ENCODE assay signal across 1 cellular context in genomic region chr1:201506573-201507567, GRCh38.
A peak's percentile ranks its signal among the peaks of the same experiment; 100 is the strongest.
TF ChIP-seq lines count a peak whose summit lies in the region.

CSRP1 (minus strand) TSS chr1:201507123; CDS start chr1:201496303, 10,820 bp downstream.

TF ChIP-seq in HepG2, 621 proteins besides CTCF, POLR2A, EP300 and RAD21 (continued from another document and continues in another):
- TF ChIP-seq ZXDC (CRISPR knock-in tag; IDR thresholded peaks at IDR 0.05), result peak; percentile 86; the same call in 1 of the 2 replicates
- peak; percentile 26; the same call in 1 of the 2 replicates for TF ChIP-seq BORCS8-MEF2B (CRISPR knock-in tag; IDR thresholded peaks at IDR 0.05)
- peak; percentile 33; the same call in 1 of the 2 replicates for TF ChIP-seq SPEN (CRISPR knock-in tag; IDR thresholded peaks at IDR 0.05; ENCODE audit: low read depth)
- peak; percentile 75; the same call in 1 of the 2 replicates for TF ChIP-seq HES4 (CRISPR knock-in tag; IDR thresholded peaks at IDR 0.05; ENCODE audit: borderline replicate concordance)
- peak; percentile 81; the same call in 1 of the 2 replicates for TF ChIP-seq MXD1 (CRISPR knock-in tag; IDR thresholded peaks at IDR 0.05)
- TF ChIP-seq KDM5B (CRISPR knock-in tag; IDR thresholded peaks at IDR 0.05; ENCODE audit: borderline replicate concordance), result peak; percentile 67; the same call in 1 of the 2 replicates
- 0 out of 2 replicates have a peak, but pooled peaks have one; percentile 46 for TF ChIP-seq ATF7-NPFF (CRISPR knock-in tag; IDR thresholded peaks at IDR 0.05; ENCODE audit: low read depth)
- TF ChIP-seq BRF2 (CRISPR knock-in tag; IDR thresholded peaks at IDR 0.05), result 0 out of 2 replicates have a peak, but pooled peaks have one; percentile 24
- TF ChIP-seq RBFOX2 (IDR thresholded peaks at IDR 0.05; ENCODE audit: low read depth, low read length), result peak; percentile 88
- no peak for TF ChIP-seq CC2D1A (CRISPR knock-in tag; IDR thresholded peaks at IDR 0.05)
- TF ChIP-seq NR2F6 (IDR thresholded peaks at IDR 0.05), result 0 out of 2 replicates have a peak, but pooled peaks have one; percentile 27
- no peak; the same call in 1 of the 2 replicates for TF ChIP-seq NR2F6 (CRISPR knock-in tag; IDR thresholded peaks at IDR 0.05)
- TF ChIP-seq ZNF547 (CRISPR knock-in tag; IDR thresholded peaks at IDR 0.05), result no peak
- peak; percentile 88 for TF ChIP-seq HNRNPL (IDR thresholded peaks at IDR 0.05; ENCODE audit: low read depth, low read length)
- 0 out of 2 replicates have a peak, but pooled peaks have one; percentile 29 for TF ChIP-seq BHLHE40 (IDR thresholded peaks at IDR 0.05; ENCODE audit: low read length)
- TF ChIP-seq ZBTB7B (CRISPR knock-in tag; IDR thresholded peaks at IDR 0.05), result 0 out of 2 replicates have a peak, but pooled peaks have one; percentile 16
- no peak for TF ChIP-seq SOX13 (IDR thresholded peaks at IDR 0.05)
- 0 out of 4 replicates have a peak, but pooled peaks of 1 of the 2 experiments have one; percentile 12 for TF ChIP-seq SOX13 (CRISPR knock-in tag; conservative IDR thresholded peaks at IDR 0.05 in 1 of 2, IDR thresholded peaks at IDR 0.05 in 1 of 2)
- TF ChIP-seq MIER2 (CRISPR knock-in tag; IDR thresholded peaks at IDR 0.05), result no peak
- TF ChIP-seq ZNF576 (CRISPR knock-in tag; IDR thresholded peaks at IDR 0.05), result 0 out of 2 replicates have a peak, but pooled peaks have one; percentile 50
- no peak for TF ChIP-seq KLF13 (CRISPR knock-in tag; IDR thresholded peaks at IDR 0.05)
- TF ChIP-seq, protein P1, sequence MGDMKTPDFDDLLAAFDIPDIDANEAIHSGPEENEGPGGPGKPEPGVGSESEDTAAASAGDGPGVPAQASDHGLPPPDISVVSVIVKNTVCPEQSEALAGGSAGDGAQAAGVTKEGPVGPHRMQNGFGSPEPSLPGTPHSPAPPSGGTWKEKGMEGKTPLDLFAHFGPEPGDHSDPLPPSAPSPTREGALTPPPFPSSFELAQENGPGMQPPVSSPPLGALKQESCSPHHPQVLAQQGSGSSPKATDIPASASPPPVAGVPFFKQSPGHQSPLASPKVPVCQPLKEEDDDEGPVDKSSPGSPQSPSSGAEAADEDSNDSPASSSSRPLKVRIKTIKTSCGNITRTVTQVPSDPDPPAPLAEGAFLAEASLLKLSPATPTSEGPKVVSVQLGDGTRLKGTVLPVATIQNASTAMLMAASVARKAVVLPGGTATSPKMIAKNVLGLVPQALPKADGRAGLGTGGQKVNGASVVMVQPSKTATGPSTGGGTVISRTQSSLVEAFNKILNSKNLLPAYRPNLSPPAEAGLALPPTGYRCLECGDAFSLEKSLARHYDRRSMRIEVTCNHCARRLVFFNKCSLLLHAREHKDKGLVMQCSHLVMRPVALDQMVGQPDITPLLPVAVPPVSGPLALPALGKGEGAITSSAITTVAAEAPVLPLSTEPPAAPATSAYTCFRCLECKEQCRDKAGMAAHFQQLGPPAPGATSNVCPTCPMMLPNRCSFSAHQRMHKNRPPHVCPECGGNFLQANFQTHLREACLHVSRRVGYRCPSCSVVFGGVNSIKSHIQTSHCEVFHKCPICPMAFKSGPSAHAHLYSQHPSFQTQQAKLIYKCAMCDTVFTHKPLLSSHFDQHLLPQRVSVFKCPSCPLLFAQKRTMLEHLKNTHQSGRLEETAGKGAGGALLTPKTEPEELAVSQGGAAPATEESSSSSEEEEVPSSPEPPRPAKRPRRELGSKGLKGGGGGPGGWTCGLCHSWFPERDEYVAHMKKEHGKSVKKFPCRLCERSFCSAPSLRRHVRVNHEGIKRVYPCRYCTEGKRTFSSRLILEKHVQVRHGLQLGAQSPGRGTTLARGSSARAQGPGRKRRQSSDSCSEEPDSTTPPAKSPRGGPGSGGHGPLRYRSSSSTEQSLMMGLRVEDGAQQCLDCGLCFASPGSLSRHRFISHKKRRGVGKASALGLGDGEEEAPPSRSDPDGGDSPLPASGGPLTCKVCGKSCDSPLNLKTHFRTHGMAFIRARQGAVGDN (CRISPR knock-in tag; IDR thresholded peaks at IDR 0.05), result peak; percentile 93
- TF ChIP-seq ZNF160 (CRISPR knock-in tag; IDR thresholded peaks at IDR 0.05), result no peak
- TF ChIP-seq ZNF883 (CRISPR knock-in tag; IDR thresholded peaks at IDR 0.05; ENCODE audit: not compliant biosample characterization), result no peak
- TF ChIP-seq TAF15 (IDR thresholded peaks at IDR 0.05; ENCODE audit: low read depth, low read length, poor library complexity, severe bottlenecking), result no peak
- no peak for TF ChIP-seq DNMT3B (CRISPR knock-in tag; conservative IDR thresholded peaks at IDR 0.05)
- TF ChIP-seq YEATS4 (CRISPR knock-in tag; IDR thresholded peaks at IDR 0.05; ENCODE audit: borderline replicate concordance), result peak; percentile 51; the same call in 1 of the 2 replicates
- TF ChIP-seq SALL1 (CRISPR knock-in tag; IDR thresholded peaks at IDR 0.05), result peak; percentile 69
- TF ChIP-seq ZFX (CRISPR knock-in tag; IDR thresholded peaks at IDR 0.05; ENCODE audit: low read depth), result peak; percentile 57
- no peak for TF ChIP-seq ZNF703 (CRISPR knock-in tag; IDR thresholded peaks at IDR 0.05; ENCODE audit: borderline replicate concordance)
- TF ChIP-seq NFKBIZ (CRISPR knock-in tag; IDR thresholded peaks at IDR 0.05), result no peak
- no peak; the same call in 1 of the 2 replicates for TF ChIP-seq ZNF772 (CRISPR knock-in tag; IDR thresholded peaks at IDR 0.05)
- TF ChIP-seq, protein P2, sequence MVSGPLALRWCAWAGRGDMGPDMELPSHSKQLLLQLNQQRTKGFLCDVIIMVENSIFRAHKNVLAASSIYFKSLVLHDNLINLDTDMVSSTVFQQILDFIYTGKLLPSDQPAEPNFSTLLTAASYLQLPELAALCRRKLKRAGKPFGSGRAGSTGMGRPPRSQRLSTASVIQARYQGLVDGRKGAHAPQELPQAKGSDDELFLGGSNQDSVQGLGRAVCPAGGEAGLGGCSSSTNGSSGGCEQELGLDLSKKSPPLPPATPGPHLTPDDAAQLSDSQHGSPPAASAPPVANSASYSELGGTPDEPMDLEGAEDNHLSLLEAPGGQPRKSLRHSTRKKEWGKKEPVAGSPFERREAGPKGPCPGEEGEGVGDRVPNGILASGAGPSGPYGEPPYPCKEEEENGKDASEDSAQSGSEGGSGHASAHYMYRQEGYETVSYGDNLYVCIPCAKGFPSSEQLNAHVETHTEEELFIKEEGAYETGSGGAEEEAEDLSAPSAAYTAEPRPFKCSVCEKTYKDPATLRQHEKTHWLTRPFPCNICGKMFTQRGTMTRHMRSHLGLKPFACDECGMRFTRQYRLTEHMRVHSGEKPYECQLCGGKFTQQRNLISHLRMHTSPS (CRISPR knock-in tag; IDR thresholded peaks at IDR 0.05; ENCODE audit: low read depth), result peak; percentile 68
- peak; percentile 93 for TF ChIP-seq ZBTB42 (CRISPR knock-in tag; IDR thresholded peaks at IDR 0.05)
- TF ChIP-seq SP2 (CRISPR knock-in tag; IDR thresholded peaks at IDR 0.05), result peak; percentile 36; the same call in 1 of the 2 replicates
- TF ChIP-seq, protein P3, sequence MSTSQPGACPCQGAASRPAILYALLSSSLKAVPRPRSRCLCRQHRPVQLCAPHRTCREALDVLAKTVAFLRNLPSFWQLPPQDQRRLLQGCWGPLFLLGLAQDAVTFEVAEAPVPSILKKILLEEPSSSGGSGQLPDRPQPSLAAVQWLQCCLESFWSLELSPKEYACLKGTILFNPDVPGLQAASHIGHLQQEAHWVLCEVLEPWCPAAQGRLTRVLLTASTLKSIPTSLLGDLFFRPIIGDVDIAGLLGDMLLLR (CRISPR knock-in tag; IDR thresholded peaks at IDR 0.05), result 0 out of 2 replicates have a peak, but pooled peaks have one; percentile 66
- peak; percentile 52; the same call in 1 of the 2 replicates for TF ChIP-seq KMT2B (CRISPR knock-in tag; IDR thresholded peaks at IDR 0.05)
- no peak for TF ChIP-seq MTA3 (CRISPR knock-in tag; IDR thresholded peaks at IDR 0.05)
- TF ChIP-seq GFI1 (CRISPR knock-in tag; IDR thresholded peaks at IDR 0.05; ENCODE audit: borderline replicate concordance), result peak; percentile 62; the same call in 1 of the 2 replicates
- TF ChIP-seq ZNF782 (CRISPR knock-in tag; IDR thresholded peaks at IDR 0.05; ENCODE audit: borderline replicate concordance), result peak; percentile 34; the same call in 1 of the 2 replicates
- no peak for TF ChIP-seq ATRX (CRISPR knock-in tag; IDR thresholded peaks at IDR 0.05; ENCODE audit: borderline replicate concordance)
- no peak for TF ChIP-seq SNRNP70 (IDR thresholded peaks at IDR 0.05; ENCODE audit: low read depth, low read length)
- 0 out of 2 replicates have a peak, but pooled peaks have one; percentile 40 for TF ChIP-seq ZNF749 (CRISPR knock-in tag; IDR thresholded peaks at IDR 0.05; ENCODE audit: borderline replicate concordance)
- peak; percentile 82; the same call in 1 of the 2 replicates for TF ChIP-seq MTA1 (CRISPR knock-in tag; IDR thresholded peaks at IDR 0.05; ENCODE audit: borderline replicate concordance)
- TF ChIP-seq, protein P4, sequence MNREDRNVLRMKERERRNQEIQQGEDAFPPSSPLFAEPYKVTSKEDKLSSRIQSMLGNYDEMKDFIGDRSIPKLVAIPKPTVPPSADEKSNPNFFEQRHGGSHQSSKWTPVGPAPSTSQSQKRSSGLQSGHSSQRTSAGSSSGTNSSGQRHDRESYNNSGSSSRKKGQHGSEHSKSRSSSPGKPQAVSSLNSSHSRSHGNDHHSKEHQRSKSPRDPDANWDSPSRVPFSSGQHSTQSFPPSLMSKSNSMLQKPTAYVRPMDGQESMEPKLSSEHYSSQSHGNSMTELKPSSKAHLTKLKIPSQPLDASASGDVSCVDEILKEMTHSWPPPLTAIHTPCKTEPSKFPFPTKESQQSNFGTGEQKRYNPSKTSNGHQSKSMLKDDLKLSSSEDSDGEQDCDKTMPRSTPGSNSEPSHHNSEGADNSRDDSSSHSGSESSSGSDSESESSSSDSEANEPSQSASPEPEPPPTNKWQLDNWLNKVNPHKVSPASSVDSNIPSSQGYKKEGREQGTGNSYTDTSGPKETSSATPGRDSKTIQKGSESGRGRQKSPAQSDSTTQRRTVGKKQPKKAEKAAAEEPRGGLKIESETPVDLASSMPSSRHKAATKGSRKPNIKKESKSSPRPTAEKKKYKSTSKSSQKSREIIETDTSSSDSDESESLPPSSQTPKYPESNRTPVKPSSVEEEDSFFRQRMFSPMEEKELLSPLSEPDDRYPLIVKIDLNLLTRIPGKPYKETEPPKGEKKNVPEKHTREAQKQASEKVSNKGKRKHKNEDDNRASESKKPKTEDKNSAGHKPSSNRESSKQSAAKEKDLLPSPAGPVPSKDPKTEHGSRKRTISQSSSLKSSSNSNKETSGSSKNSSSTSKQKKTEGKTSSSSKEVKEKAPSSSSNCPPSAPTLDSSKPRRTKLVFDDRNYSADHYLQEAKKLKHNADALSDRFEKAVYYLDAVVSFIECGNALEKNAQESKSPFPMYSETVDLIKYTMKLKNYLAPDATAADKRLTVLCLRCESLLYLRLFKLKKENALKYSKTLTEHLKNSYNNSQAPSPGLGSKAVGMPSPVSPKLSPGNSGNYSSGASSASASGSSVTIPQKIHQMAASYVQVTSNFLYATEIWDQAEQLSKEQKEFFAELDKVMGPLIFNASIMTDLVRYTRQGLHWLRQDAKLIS (CRISPR knock-in tag; IDR thresholded peaks at IDR 0.05), result no peak
- no peak for TF ChIP-seq RBM22 (optimal IDR thresholded peaks at IDR 0.05; ENCODE audit: low read length)
- TF ChIP-seq ZSCAN21 (CRISPR knock-in tag; IDR thresholded peaks at IDR 0.05; ENCODE audit: borderline replicate concordance), result peak; percentile 70; the same call in 1 of the 2 replicates
- TF ChIP-seq, protein P5, sequence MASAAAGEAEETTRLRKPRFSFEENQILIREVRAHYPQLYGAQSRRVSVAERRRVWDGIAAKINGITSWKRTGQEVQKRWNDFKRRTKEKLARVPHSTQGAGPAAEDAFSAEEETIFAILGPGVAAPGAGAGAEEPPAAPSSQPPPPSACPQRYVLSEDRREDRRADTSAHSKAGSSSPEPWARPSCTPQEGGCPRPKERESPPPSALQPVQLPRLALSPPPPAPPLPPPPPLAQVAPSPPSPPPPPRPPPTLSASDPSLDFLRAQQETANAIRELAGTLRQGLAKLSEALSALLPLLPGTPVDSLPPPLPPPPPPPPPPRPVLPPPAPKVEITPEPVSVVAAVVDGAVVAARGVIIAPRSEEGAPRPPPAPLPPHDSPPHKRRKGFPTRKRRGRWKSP (CRISPR knock-in tag; IDR thresholded peaks at IDR 0.05), result peak; percentile 67; the same call in 1 of the 2 replicates
- TF ChIP-seq ATAD3A (CRISPR knock-in tag; IDR thresholded peaks at IDR 0.05), result no peak
- TF ChIP-seq MYC (CRISPR knock-in tag; IDR thresholded peaks at IDR 0.05; ENCODE audit: borderline replicate concordance), result peak; percentile 63; the same call in 1 of the 2 replicates
- TF ChIP-seq RNF2 (conservative IDR thresholded peaks at IDR 0.05; ENCODE audit: low read depth), result peak; percentile 62; the same call in 1 of the 2 replicates
- no peak for TF ChIP-seq ZFP62 (CRISPR knock-in tag; IDR thresholded peaks at IDR 0.05)
